ENCODE assay signal across 17 cellular contexts in the genomic region with DNA sequence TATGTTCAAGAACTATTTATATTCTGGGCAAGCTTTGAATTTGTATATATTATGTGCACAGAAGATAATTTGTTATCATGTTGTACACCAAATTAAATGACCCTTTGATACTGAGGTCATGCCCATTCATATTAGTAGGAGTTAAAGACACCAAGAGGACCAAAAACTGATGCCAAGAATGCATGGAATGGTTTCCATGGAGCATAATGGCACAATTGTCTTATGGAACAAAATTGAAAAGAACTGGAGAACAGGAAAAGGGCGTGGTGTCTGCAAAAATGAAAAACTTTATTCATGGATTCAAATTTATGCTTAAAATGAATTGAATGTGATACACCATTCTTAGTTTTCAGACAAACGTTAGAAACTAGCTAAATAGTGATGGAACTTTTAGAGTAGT. TPM values are rescaled to one million over a fixed set of nuclear protein-coding genes. Genes with fewer than 3 reads are reported as not detected.
DNase-seq lines count a peak whose midpoint lies in the region; ATAC-seq, FAIRE-seq and TF ChIP-seq lines count a peak whose summit lies in the region.
"Had no signal": no experiment of that assay in that cellular context is flagged by ENCODE, and none has a peak within 500 bp of the region (broad histone marks: within the 10 kb centered on the region; RNA-seq: fewer than 3 reads in every experiment).

No MANE protein-coding gene starts in this region.

- dilution Hi-C loops in mammary epithelial cell (cut with HindIII; ENCODE audit: low sequenced_read_pairs) (no loop called here), keratinocyte (cut with MboI; ENCODE audit: extremely low pct_ligation_motif_present, low sequenced_read_pairs) (no loop called here)

- no peaks in the 10 kb centered on the region for H3K79me2 ChIP-seq in mammary epithelial cell (ENCODE audit: insufficient read depth, low read length)
- H3K79me2 ChIP-seq in keratinocyte (ENCODE audit: control insufficient read depth, insufficient read depth, low read length): no peaks in the 10 kb centered on the region

- H3K27ac Mint-ChIP-seq in MCF 10A (ENCODE audit: low read depth, unreplicated experiment): no peak overlapping the region
- H3K27ac Mint-ChIP-seq: GM23338, H9 had no signal

- 0% methylated on average over 2 of the region's 2 CpGs for WGBS in mammary epithelial cell (ENCODE audit: low coverage, missing lambda C conversion rate)

- H2AFZ ChIP-seq in mammary epithelial cell (ENCODE audit: low read depth, low read length) (no peak overlapping the region), keratinocyte (ENCODE audit: control insufficient read depth, low read length) (no peak overlapping the region)

- intact Hi-C loops in mammary epithelial cell (cut with micrococcal nuclease): no loop called here
- intact Hi-C loops in MCF 10A (cut with micrococcal nuclease): no loop called here

- BruUV-seq in mammary epithelial cell (replicated peaks; lab: Mats Ljungman, UMichigan): no TSS peak
- no TSS peak for BruUV-seq in MCF 10A (replicated peaks; lab: Mats Ljungman, UMichigan)

- H3K36me3 ChIP-seq in mammary epithelial cell (ENCODE audit: insufficient read depth, low read length): no peaks in the 10 kb centered on the region
- no peaks in the 10 kb centered on the region for H3K36me3 ChIP-seq in keratinocyte (ENCODE audit: control insufficient read depth in 2 of 2, extremely low read depth in 1 of 2, insufficient read depth in 2 of 2, low read length in 2 of 2)

- H3K9me1 ChIP-seq in keratinocyte (ENCODE audit: control insufficient read depth, extremely low read depth, insufficient read depth, low read length): no peaks in the 10 kb centered on the region

- no peak overlapping the region for H3K4me3 Mint-ChIP-seq in MCF 10A (ENCODE audit: unreplicated experiment)
- H3K4me3 Mint-ChIP-seq: GM23338, H9 had no signal

- H3K4me1 ChIP-seq in mammary epithelial cell (ENCODE audit: insufficient read depth, low read length): peaks cover 15% of the 10 kb centered on the region
- no peaks in the 10 kb centered on the region for H3K4me1 ChIP-seq in keratinocyte (ENCODE audit: control insufficient read depth, extremely low read depth, insufficient read depth, low read length)
- H3K4me1 ChIP-seq: Caco-2 had no signal

- CTCF ChIA-PET in mammary epithelial cell (lab: Charles Lee; ENCODE audit: low non-redundant PET): no interaction called here
- CTCF ChIA-PET in MCF 10A (lab: Yijun Ruan, JAX): interaction anchor here (0.6 to 1.1 kb wide), 3 partner anchors 63 to 183 kb away, joined by 3 read pairs; no protein-coding TSS in a partner anchor

- TF ChIP-seq CTCF in mammary epithelial cell (conservative IDR thresholded peaks at IDR 0.05 in 1 of 2, IDR thresholded peaks at IDR 0.05 in 1 of 2; ENCODE audit: extremely low read depth in 1 of 2, insufficient read depth in 1 of 2, low read depth in 1 of 2, low read length in 2 of 2) (no peak), MCF 10A (IDR thresholded peaks at IDR 0.05; ENCODE audit: unreplicated experiment) (no peak), keratinocyte (optimal IDR thresholded peaks at IDR 0.05 in 1 of 3, IDR thresholded peaks at IDR 0.05 in 1 of 3, conservative IDR thresholded peaks at IDR 0.05 in 1 of 3; ENCODE audit: extremely low read depth in 1 of 3, insufficient read depth in 2 of 3, low read length in 3 of 3) (no peak)

- H3K4me3 ChIP-seq in mammary epithelial cell (replicated peaks in 1 of 3; ENCODE audit: insufficient read depth in 1 of 3, low read depth in 2 of 3, low read length in 3 of 3) (no peak overlapping the region), keratinocyte (ENCODE audit: control insufficient read depth in 2 of 3, extremely low read depth in 1 of 3, insufficient read depth in 2 of 3, low read depth in 1 of 3, low read length in 3 of 3) (no peak overlapping the region)
- H3K4me3 ChIP-seq: GM23338 had no signal

- H3K9me3 ChIP-seq in mammary epithelial cell (replicated peaks; ENCODE audit: insufficient read depth, low read length) (no peaks in the 10 kb centered on the region), keratinocyte (ENCODE audit: control insufficient read depth, low read depth, low read length) (no peaks in the 10 kb centered on the region)
- H3K9me3 ChIP-seq: Caco-2 had no signal

- H3K9me3 Mint-ChIP-seq in MCF 10A (ENCODE audit: unreplicated experiment): no peaks in the 10 kb centered on the region
- H3K9me3 Mint-ChIP-seq: CD4-positive, alpha-beta memory T cell; GM23338; H9 had no signal

- H3K9ac ChIP-seq in mammary epithelial cell (ENCODE audit: insufficient read depth, low read length): no peak overlapping the region
- no peak overlapping the region for H3K9ac ChIP-seq in keratinocyte (ENCODE audit: control insufficient read depth, extremely low read depth, insufficient read depth, low read length)

- POLR2A ChIA-PET in MCF 10A (lab: Yijun Ruan, JAX): no interaction called here

- in situ Hi-C loops in mammary epithelial cell (cut with MboI; ENCODE audit: low sequenced_read_pairs in 2 of 2): no loop called here

- H3K36me3 Mint-ChIP-seq in MCF 10A (ENCODE audit: insufficient read depth, unreplicated experiment): no peaks in the 10 kb centered on the region
- H3K36me3 Mint-ChIP-seq: CD4-positive, alpha-beta memory T cell had no signal

- H3K4me2 ChIP-seq in mammary epithelial cell (ENCODE audit: insufficient read depth, low read depth, low read length) (peak overlapping the region; percentile 12), keratinocyte (ENCODE audit: control insufficient read depth, extremely low read depth, insufficient read depth, low read depth, low read length) (no peak overlapping the region)
- H3K4me2 ChIP-seq: GM23338 had no signal

- H4K20me1 ChIP-seq in mammary epithelial cell (ENCODE audit: insufficient read depth, low read length) (no peaks in the 10 kb centered on the region), keratinocyte (ENCODE audit: control insufficient read depth, extremely low read depth, insufficient read depth, low read length) (no peaks in the 10 kb centered on the region)

- peaks cover 19% of the 10 kb centered on the region for H3K4me1 Mint-ChIP-seq in MCF 10A (ENCODE audit: insufficient read depth, unreplicated experiment)

- H3K27me3 ChIP-seq in mammary epithelial cell (ENCODE audit: insufficient read depth, low read length): no peaks in the 10 kb centered on the region
- H3K27me3 ChIP-seq in keratinocyte (ENCODE audit: control insufficient read depth, extremely low read depth, insufficient read depth, low read length): no peaks in the 10 kb centered on the region

- H3K27me3 Mint-ChIP-seq in MCF 10A (ENCODE audit: insufficient read depth, unreplicated experiment): no peaks in the 10 kb centered on the region
- H3K27me3 Mint-ChIP-seq: CD4-positive, alpha-beta memory T cell had no signal

- FAIRE-seq in keratinocyte (lab: Jason Lieb, UNC): peak; percentile 13
- FAIRE-seq: G401.6, GM12892 had no signal

- H3K27ac ChIP-seq in mammary epithelial cell (ENCODE audit: insufficient read depth, low read depth, low read length): no peak overlapping the region
- H3K27ac ChIP-seq in keratinocyte (ENCODE audit: control insufficient read depth, insufficient read depth, low read length): no peak overlapping the region

- DNase-seq in mammary epithelial cell (no peak), MCF 10A (ENCODE audit: unreplicated experiment) (no peak), RPMI7951 (ENCODE audit: low read depth) (peak; percentile 35), keratinocyte (ENCODE audit: low read depth, low spot score) (no peak)
- DNase-seq: 8988T; C1 segment of cervical spinal cord; Caco-2; CD4-positive, alpha-beta memory T cell; DMS153; DND-41; H9 had no signal

- ATAC-seq in HG02885 (IDR thresholded peaks at IDR 0.05; ENCODE audit: poor library complexity, unreplicated experiment) (no peak), HG02973 (IDR thresholded peaks at IDR 0.05; ENCODE audit: unreplicated experiment) (no peak)
- ATAC-seq: GM23338, HCT116 had no signal

RNA-seq across cellular contexts. Expression of a gene that starts 24.1 kb away (rescaled TPM):
- total RNA-seq in mammary epithelial cell (10 to 100 TPM; 54.8 to 61.3 TPM), MCF 10A (2022) (65.4 and 66.8 TPM in 2 replicates)
- polyA plus RNA-seq in mammary epithelial cell (60.1 TPM), keratinocyte (70.9 to 92.1 TPM (median 89.1 TPM) in 3 replicates)
- polyA minus RNA-seq in mammary epithelial cell (22.9 TPM), keratinocyte (41.3 to 155 TPM (median 84.3 TPM) in 3 replicates)
- 58.4 and 82.7 TPM in 2 replicates for total RNA-seq in RPMI7951 (2014; rRNA removed; shearing (Covaris generic))
- polyA plus RNA-seq in keratinocyte (2011; ENCODE audit: low read depth): 60.1 TPM
- polyA plus RNA-seq in keratinocyte (2011; cell fraction: cytosol; rRNA removed): 54.0 and 93.4 TPM in 2 replicates
- 106 and 135 TPM in 2 replicates for polyA plus RNA-seq in keratinocyte (2011; cell fraction: nucleus; rRNA removed)
- 43.3 and 53.3 TPM in 2 replicates for polyA plus RNA-seq in keratinocyte (2012; ENCODE audit: low replicate concordance)
- polyA minus RNA-seq in keratinocyte (2011; cell fraction: cytosol; rRNA and poly(A)+ RNA removed): 41.4 TPM
- 83.4 and 167 TPM in 2 replicates for polyA minus RNA-seq in keratinocyte (2011; cell fraction: nucleus; rRNA and poly(A)+ RNA removed)
